ENCODE assay signal across 1 cellular context in genomic region chr11:85875505-85875904, GRCh38.
TF ChIP-seq lines count a peak whose summit lies in the region.

No MANE protein-coding gene starts in this region.

TF ChIP-seq in GM23338, 12 proteins besides CTCF, POLR2A, EP300 and RAD21 (continued from another document):
- TF ChIP-seq REST (IDR thresholded peaks at IDR 0.05; ENCODE audit: unreplicated experiment): no peak
